Comparison of ENCODE assay signal across 8 cellular contexts in the genomic region with DNA sequence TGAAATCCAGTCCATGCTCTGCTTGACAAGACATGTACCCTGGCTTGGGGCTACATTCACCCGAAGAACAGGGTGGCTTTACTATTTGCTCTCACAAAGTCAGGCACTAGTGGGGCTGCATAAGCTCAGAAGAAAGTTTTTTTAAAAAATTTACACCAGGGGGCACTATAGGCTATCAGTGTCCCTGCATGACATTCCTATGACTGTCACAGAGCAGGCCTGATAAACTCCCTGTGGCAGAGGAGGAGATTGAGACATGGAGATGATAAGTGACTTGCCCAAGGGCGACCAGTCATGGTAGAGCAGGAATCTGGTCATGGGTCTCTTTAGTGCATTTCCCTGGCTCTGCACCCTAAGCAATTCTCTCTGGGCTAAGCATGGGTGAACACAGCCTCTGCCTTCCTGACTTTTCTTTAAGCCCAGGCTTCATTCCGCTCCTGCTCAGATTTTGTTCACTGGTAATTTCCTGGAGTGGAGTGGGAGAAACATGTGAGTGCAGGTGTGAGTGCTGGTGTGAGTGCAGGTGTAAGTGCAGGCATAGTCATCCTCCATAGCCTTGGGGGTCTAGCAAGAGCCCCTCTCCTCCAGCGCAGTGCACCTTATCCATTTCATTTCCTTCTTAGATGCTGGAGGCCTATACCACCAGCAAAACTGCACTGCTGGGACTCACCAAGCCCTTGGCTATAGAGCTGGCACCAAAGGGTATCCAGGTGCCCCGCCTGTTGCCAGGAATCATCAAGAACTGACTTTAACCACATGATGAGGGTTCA.
DNase-seq lines count a peak whose midpoint lies in the region; ATAC-seq and TF ChIP-seq lines count a peak whose summit lies in the region.

No MANE protein-coding gene starts in this region.

- no peak overlapping the region for H2AFZ ChIP-seq in osteoblast (ENCODE audit: low read length)

- no peaks in the 10 kb centered on the region for H3K79me2 ChIP-seq in osteoblast (ENCODE audit: insufficient read depth, low read length)

- H3K4me2 ChIP-seq in osteoblast (ENCODE audit: insufficient read depth, low read length): no peak overlapping the region

- H3K9me3 ChIP-seq in osteoblast (ENCODE audit: low read depth, low read length): no peaks in the 10 kb centered on the region

- H3K4me3 ChIP-seq in epithelial cell of esophagus (ENCODE audit: low read length) (no peak overlapping the region), osteoblast (ENCODE audit: insufficient read depth, low read length) (no peak overlapping the region)

- H3K27me3 ChIP-seq in osteoblast (ENCODE audit: insufficient read depth, low read length): no peaks in the 10 kb centered on the region

- in situ Hi-C loops in GM13976 (cut with MboI; ENCODE audit: low sequenced_read_pairs, unreplicated experiment): no loop called here

- H4K20me1 ChIP-seq in osteoblast (ENCODE audit: insufficient read depth, low read length): no peaks in the 10 kb centered on the region

- H3K36me3 ChIP-seq in osteoblast (ENCODE audit: insufficient read depth, low read length): no peaks in the 10 kb centered on the region

- no peak for TF ChIP-seq CTCF in GM13976 (IDR thresholded peaks at IDR 0.05; ENCODE audit: borderline replicate concordance, control extremely low read depth, extremely low read depth, insufficient read depth, missing control alignments)
- TF ChIP-seq CTCF in epithelial cell of esophagus (IDR thresholded peaks at IDR 0.05; ENCODE audit: insufficient read depth, low read depth, low read length, missing control alignments): peak; percentile 31
- peak; percentile 56 for TF ChIP-seq CTCF in osteoblast (IDR thresholded peaks at IDR 0.05; ENCODE audit: extremely low read depth, low read depth, low read length)

- H3K4me1 ChIP-seq in osteoblast (ENCODE audit: insufficient read depth, low read length): no peaks in the 10 kb centered on the region

- peak; percentile 79 for DNase-seq in AG08395 (ENCODE audit: low spot score)
- peak; percentile 47 for DNase-seq in GM13976 (ENCODE audit: low spot score)
- DNase-seq in NOMO-1 treated with dmso at 0.1 percent for 144 hours (lab: John Stamatoyannopoulos, UW; ENCODE audit: unreplicated experiment): peak; percentile 2
- DNase-seq in epithelial cell of esophagus (ENCODE audit: low read depth): peak; percentile 75
- peak; percentile 94 for DNase-seq in osteoblast (ENCODE audit: insufficient read length, low spot score, missing footprints)
- no peak for DNase-seq in activated naive CD4-positive, alpha-beta T cell treated with Interleukin-2 at 50 U/mL for 16 hours

- no peak for ATAC-seq in HG03097 (IDR thresholded peaks at IDR 0.05; ENCODE audit: low FRiP score, unreplicated experiment)
- ATAC-seq in GM18870 (IDR thresholded peaks at IDR 0.05; ENCODE audit: unreplicated experiment): no peak

- no peak overlapping the region for H3K27ac ChIP-seq in osteoblast (ENCODE audit: low read depth, low read length)
